In the genomic region with DNA sequence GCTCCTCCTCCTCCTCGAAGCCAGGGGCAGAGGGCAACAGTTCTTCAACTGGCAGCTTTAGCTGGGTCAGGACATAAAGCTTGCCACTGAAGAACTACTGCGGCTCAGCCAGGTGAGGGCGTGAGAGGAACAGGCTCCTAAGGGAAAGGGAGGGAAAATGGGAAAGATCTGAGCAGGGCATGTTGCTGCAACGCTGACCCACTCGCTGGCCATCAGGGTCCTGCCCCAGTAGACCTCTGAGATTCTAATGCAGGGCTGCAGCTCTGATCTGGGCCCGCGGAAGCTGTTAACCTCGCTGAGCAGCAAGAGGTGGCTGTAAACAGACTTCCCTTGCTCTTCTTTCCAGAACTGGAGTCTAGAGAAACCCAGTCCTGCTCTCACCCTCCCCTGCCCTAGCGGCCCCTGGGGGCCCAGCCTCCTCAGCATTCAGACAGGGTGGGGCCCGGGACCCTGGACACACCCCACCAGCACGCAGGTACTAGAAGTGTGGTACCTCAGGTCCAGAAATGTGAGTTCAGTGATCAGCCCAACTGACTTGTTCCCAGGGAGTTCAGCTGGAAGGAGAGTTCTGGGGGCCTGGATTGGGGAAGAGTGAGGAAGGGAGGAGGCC, we compare ENCODE assay signal across 1 cellular context.
TF ChIP-seq lines count a peak whose summit lies in the region.

No MANE protein-coding gene starts in this region.

TF ChIP-seq in GM23338, 12 proteins besides CTCF, POLR2A, EP300 and RAD21 (continued from another document):
- TF ChIP-seq, protein P1, sequence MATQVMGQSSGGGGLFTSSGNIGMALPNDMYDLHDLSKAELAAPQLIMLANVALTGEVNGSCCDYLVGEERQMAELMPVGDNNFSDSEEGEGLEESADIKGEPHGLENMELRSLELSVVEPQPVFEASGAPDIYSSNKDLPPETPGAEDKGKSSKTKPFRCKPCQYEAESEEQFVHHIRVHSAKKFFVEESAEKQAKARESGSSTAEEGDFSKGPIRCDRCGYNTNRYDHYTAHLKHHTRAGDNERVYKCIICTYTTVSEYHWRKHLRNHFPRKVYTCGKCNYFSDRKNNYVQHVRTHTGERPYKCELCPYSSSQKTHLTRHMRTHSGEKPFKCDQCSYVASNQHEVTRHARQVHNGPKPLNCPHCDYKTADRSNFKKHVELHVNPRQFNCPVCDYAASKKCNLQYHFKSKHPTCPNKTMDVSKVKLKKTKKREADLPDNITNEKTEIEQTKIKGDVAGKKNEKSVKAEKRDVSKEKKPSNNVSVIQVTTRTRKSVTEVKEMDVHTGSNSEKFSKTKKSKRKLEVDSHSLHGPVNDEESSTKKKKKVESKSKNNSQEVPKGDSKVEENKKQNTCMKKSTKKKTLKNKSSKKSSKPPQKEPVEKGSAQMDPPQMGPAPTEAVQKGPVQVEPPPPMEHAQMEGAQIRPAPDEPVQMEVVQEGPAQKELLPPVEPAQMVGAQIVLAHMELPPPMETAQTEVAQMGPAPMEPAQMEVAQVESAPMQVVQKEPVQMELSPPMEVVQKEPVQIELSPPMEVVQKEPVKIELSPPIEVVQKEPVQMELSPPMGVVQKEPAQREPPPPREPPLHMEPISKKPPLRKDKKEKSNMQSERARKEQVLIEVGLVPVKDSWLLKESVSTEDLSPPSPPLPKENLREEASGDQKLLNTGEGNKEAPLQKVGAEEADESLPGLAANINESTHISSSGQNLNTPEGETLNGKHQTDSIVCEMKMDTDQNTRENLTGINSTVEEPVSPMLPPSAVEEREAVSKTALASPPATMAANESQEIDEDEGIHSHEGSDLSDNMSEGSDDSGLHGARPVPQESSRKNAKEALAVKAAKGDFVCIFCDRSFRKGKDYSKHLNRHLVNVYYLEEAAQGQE (IDR thresholded peaks at IDR 0.05; ENCODE audit: unreplicated experiment) = no peak
- no peak for TF ChIP-seq STAT1 (IDR thresholded peaks at IDR 0.05; ENCODE audit: unreplicated experiment)
- no peak for TF ChIP-seq ZNF114 (CRISPR knock-in tag; IDR thresholded peaks at IDR 0.05)
- TF ChIP-seq ZNF331 (CRISPR knock-in tag; IDR thresholded peaks at IDR 0.05; ENCODE audit: low read depth) = no peak
